In genomic region chr10:21989453-21990154, GRCh38 we compare ENCODE assay signal across 9 cellular contexts. TPM values are rescaled to one million over a fixed set of nuclear protein-coding genes. Genes with fewer than 3 reads are reported as not detected.
DNase-seq lines count a peak whose midpoint lies in the region; ATAC-seq and TF ChIP-seq lines count a peak whose summit lies in the region.
"Had no signal": no experiment of that assay in that cellular context is flagged by ENCODE, and none has a peak within 500 bp of the region (broad histone marks: within the 10 kb centered on the region; RNA-seq: fewer than 3 reads in every experiment).

No MANE protein-coding gene starts in this region.

- no peaks in the 10 kb centered on the region for H3K36me3 Mint-ChIP-seq in activated naive CD8-positive, alpha-beta T cell treated with anti-CD3 and anti-CD28 coated beads, Interleukin-2, amount 10 ng/mL, durations not matched to agents 7 days and 5 days

- no peak overlapping the region for H3K27ac Mint-ChIP-seq in activated naive CD8-positive, alpha-beta T cell treated with anti-CD3 and anti-CD28 coated beads, Interleukin-2, amount 10 ng/mL, durations not matched to agents 7 days and 5 days
- H3K27ac Mint-ChIP-seq: activated naive CD8-positive, alpha-beta T cell had no signal

- H3K27me3 Mint-ChIP-seq in activated naive CD8-positive, alpha-beta T cell treated with anti-CD3 and anti-CD28 coated beads, Interleukin-2, amount 10 ng/mL, durations not matched to agents 7 days and 5 days = no peaks in the 10 kb centered on the region
- H3K27me3 Mint-ChIP-seq: activated naive CD8-positive, alpha-beta T cell had no signal

- no peak overlapping the region for H3K4me3 Mint-ChIP-seq in activated naive CD8-positive, alpha-beta T cell treated with anti-CD3 and anti-CD28 coated beads, Interleukin-2, amount 10 ng/mL, durations not matched to agents 7 days and 5 days
- H3K4me3 Mint-ChIP-seq: activated naive CD8-positive, alpha-beta T cell had no signal

- H3K27me3 ChIP-seq in right atrium auricular region = no peaks in the 10 kb centered on the region

- H3K36me3 ChIP-seq in right atrium auricular region = no peaks in the 10 kb centered on the region

- peak overlapping the region in 1 of 2 donors; percentile 26 for H3K27ac ChIP-seq in right atrium auricular region

- H3K4me1 ChIP-seq in right atrium auricular region = peaks cover 0 to 11% of the 10 kb centered on the region in 2 donors

- no peak overlapping the region for H3K4me3 ChIP-seq in right atrium auricular region

- intact Hi-C loops in sciatic nerve (cut with DNase I) = loop anchor here (5.0 to 10.0 kb wide), 2 partner anchors 425 to 998 kb away; no protein-coding TSS in a partner anchor

- H3K9me3 Mint-ChIP-seq in activated naive CD8-positive, alpha-beta T cell treated with anti-CD3 and anti-CD28 coated beads, Interleukin-2, amount 10 ng/mL, durations not matched to agents 7 days and 5 days = peaks cover 3% of the 10 kb centered on the region

- POLR2A ChIA-PET in activated naive CD8-positive, alpha-beta T cell treated with anti-CD3 and anti-CD28 coated beads, Interleukin-2, amount 10 ng/mL, durations not matched to agents 7 days and 5 days (lab: Charles Lee) = no interaction called here

- DNase-seq in ELF-1 (ENCODE audit: low read depth, low spot score) = peak; percentile 78
- peak; percentile 30 for DNase-seq in NCI-H82 treated with DMSO at 0.1 percent for 48 hours (lab: John Stamatoyannopoulos, UW; ENCODE audit: unreplicated experiment)
- no peak for DNase-seq in activated naive CD8-positive, alpha-beta T cell treated with anti-CD3 and anti-CD28 coated beads, Interleukin-2, amount 10 ng/mL, durations not matched to agents 7 days and 5 days
- peak; percentile 72 for DNase-seq in right atrium auricular region (ENCODE audit: low spot score)
- DNase-seq in sciatic nerve (ENCODE audit: low spot score) = no peak
- DNase-seq in NK-92 (lab: John Stamatoyannopoulos, UW; ENCODE audit: unreplicated experiment) = no peak

- H3K9me3 ChIP-seq in right atrium auricular region = no peaks in the 10 kb centered on the region

- peak; percentile 34 to 65 for TF ChIP-seq CTCF in right atrium auricular region (IDR thresholded peaks at IDR 0.05)

- peaks cover 4% of the 10 kb centered on the region for H3K4me1 Mint-ChIP-seq in activated naive CD8-positive, alpha-beta T cell treated with anti-CD3 and anti-CD28 coated beads, Interleukin-2, amount 10 ng/mL, durations not matched to agents 7 days and 5 days

- peak; percentile 83 for ATAC-seq in GM21360 (IDR thresholded peaks at IDR 0.05; ENCODE audit: unreplicated experiment)
- peak; percentile 67 for ATAC-seq in HG03469 (IDR thresholded peaks at IDR 0.05; ENCODE audit: unreplicated experiment)
- peak; percentile 82 for ATAC-seq in activated naive CD8-positive, alpha-beta T cell treated with anti-CD3 and anti-CD28 coated beads, Interleukin-2, amount 10 ng/mL, durations not matched to agents 7 days and 5 days (ENCODE audit: low read depth)
- ATAC-seq in sciatic nerve = peak; percentile 62

RNA-seq across cellular contexts. Expression of gene DNAJC1, which starts 13.9 kb away (rescaled TPM):
- 10 to 100 TPM; 22.3 to 23.0 TPM for total RNA-seq in activated naive CD8-positive, alpha-beta T cell treated with anti-CD3 and anti-CD28 coated beads, Interleukin-2, amount 10 ng/mL, durations not matched to agents 7 days and 5 days
- total RNA-seq in right atrium auricular region = 10 to 100 TPM; 28.9 to 56.9 TPM
- 26.4 TPM for total RNA-seq in sciatic nerve

Comparison
In these comparisons a context has a peak if more than half of its experiments do, and no peak if none do; other contexts are left out.
1. DNase-seq: peak in ELF-1 (single experiment), NCI-H82 treated with DMSO at 0.1 percent for 48 hours (single experiment) and right atrium auricular region (single experiment); none in activated naive CD8-positive, alpha-beta T cell treated with anti-CD3 and anti-CD28 coated beads, Interleukin-2, amount 10 ng/mL, durations not matched to agents 7 days and 5 days (single experiment), sciatic nerve (single experiment) and NK-92 (single experiment).
2. Peak in every context shown above with its lines, with median percentiles within 50 percentile points of each other: ATAC-seq.